11 cellular contexts compared by ENCODE assay signal in the genomic region with DNA sequence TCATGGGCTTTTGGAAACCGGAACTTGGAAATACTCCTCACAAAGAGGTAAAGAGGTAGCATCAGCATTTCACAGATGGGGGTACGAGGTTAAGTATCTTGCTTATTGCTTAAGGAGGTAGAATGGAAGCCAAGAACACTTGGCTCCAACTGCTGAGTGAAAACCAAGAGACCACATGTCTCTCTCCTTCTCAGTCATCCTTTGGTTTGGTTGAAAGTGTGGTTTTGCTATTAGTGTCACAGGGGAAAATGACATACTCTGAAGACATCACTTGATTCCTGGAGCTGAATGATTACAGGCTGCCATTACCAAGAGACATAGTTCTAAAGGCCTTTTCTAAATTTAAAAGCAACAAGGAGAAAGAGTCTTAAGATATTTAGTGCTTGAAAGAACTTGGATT. TPM values are rescaled to one million over a fixed set of nuclear protein-coding genes. Genes with fewer than 3 reads are reported as not detected.
DNase-seq lines count a peak whose midpoint lies in the region; ATAC-seq and TF ChIP-seq lines count a peak whose summit lies in the region.
"Had no signal": no experiment of that assay in that cellular context is flagged by ENCODE, and none has a peak within 500 bp of the region (broad histone marks: within the 10 kb centered on the region; RNA-seq: fewer than 3 reads in every experiment).

No MANE protein-coding gene starts in this region.

- peaks cover 0 to 9% (median 0%) of the 10 kb centered on the region in 11 donors for H3K9me3 ChIP-seq in heart right ventricle
- H3K9me3 ChIP-seq: upper lobe of left lung had no signal

- no peaks in the 10 kb centered on the region for H3K27me3 ChIP-seq in heart right ventricle
- H3K27me3 ChIP-seq: upper lobe of left lung had no signal

- peak overlapping the region in 3 of 10 donors; percentile 3 to 18 (median 7) for H3K27ac ChIP-seq in heart right ventricle
- H3K27ac ChIP-seq: upper lobe of left lung had no signal

- no peak for DNase-seq in heart right ventricle
- no peak for DNase-seq in DMS79 treated with DMSO at 0.1 percent for 48 hours (lab: John Stamatoyannopoulos, UW)
- DNase-seq in NCI-H524 (lab: John Stamatoyannopoulos, UW) = no peak
- DNase-seq in NCI-H128 (lab: John Stamatoyannopoulos, UW; ENCODE audit: unreplicated experiment) = no peak
- no peak for DNase-seq in CD1c-positive myeloid dendritic cell (ENCODE audit: extremely low spot score)
- DNase-seq: HCEC 1CT, MM.1S, upper lobe of left lung had no signal

- intact Hi-C loops in heart right ventricle (cut with DNase I) = no loop called here

- H3K4me1 ChIP-seq in heart right ventricle = peaks cover 0 to 8% (median 0%) of the 10 kb centered on the region in 9 donors

- TF ChIP-seq CTCF in heart right ventricle (IDR thresholded peaks at IDR 0.05) = no peak

- 78 to 87% methylated on average over 2 of the region's 2 CpGs for WGBS in heart right ventricle, 2 donors

- ATAC-seq in GM18502 (IDR thresholded peaks at IDR 0.05; ENCODE audit: poor library complexity, unreplicated experiment) (peak; percentile 87), GM21360 (IDR thresholded peaks at IDR 0.05; ENCODE audit: unreplicated experiment) (peak; percentile 76), HG03442 (IDR thresholded peaks at IDR 0.05; ENCODE audit: unreplicated experiment) (peak; percentile 98), heart right ventricle (peak in 6 of 8 donors; percentile 52 to 83 (median 64))

- no peak overlapping the region for H3K4me3 ChIP-seq in heart right ventricle
- H3K4me3 ChIP-seq: upper lobe of left lung had no signal

- no peaks in the 10 kb centered on the region for H3K36me3 ChIP-seq in heart right ventricle
- H3K36me3 ChIP-seq: upper lobe of left lung had no signal

RNA-seq across cellular contexts. Expression of gene ANTXR1, which starts 41.5 kb away (rescaled TPM):
- total RNA-seq in heart right ventricle = 10 to 100 TPM; 19.0 to 33.1 (median 24.1) TPM
- polyA plus RNA-seq in heart right ventricle = 10 to 100 TPM in 1 of 2 donors, 1 to 10 TPM in 1; 8.9 to 26.7 TPM
